8 cellular contexts compared by ENCODE assay signal in the genomic region with DNA sequence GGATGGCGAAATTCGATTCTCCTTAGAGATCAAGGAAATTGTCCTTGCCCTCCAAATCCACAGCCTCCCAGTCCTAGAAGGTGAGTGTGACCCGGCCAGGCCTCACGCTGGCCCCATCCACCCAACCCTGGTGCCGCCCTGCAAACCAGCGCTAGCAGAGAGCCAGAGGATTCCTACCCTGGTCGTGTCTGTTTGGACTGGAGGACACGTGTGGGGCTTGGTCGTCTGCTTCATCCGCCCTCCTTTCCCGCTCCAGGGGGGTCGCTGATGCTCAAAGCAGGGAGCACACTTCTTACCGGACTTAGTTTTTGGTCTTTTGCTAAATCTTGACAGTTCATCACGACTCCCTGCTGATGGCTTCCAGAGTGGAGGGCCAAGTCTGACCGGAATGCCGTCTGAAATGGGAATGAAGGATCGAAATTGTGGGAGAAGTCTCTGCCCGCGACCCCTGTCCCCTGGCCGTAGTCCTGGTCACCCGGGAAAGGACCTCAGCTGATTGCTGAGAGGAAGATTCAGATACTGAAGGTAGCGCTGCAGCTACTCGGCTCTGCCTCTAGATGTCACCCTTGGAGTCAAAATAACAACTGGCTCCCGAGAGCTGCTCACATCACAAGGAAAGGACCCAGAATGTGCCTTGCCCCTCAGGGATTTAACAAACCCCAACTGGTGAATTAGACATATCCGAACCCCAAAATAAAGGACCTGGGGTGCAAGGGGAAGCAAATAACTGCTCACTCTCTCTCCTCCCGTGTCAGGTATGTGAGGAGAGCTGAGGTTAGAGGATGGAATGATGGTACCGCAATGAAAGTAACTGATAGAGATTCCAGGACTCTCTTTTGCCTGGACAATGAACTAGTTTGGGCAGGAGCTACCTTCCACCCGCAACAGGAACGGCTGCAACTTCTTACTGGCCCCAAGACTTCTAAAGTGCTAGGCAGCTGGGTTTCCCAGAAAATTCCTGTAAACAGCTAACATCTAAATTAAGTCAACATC. TPM values are rescaled to one million over a fixed set of nuclear protein-coding genes. Genes with fewer than 3 reads are reported as not detected.
A peak's percentile ranks its signal among the peaks of the same experiment; 100 is the strongest.
DNase-seq lines count a peak whose midpoint lies in the region; TF ChIP-seq lines count a peak whose summit lies in the region.

No MANE protein-coding gene starts in this region.

- H3K4me3 ChIP-seq in HEK293 (ENCODE audit: low read depth, low read length) (no peak overlapping the region), ascending aorta (no peak overlapping the region), skeletal muscle satellite cell (ENCODE audit: low read length) (no peak overlapping the region)

- H3K9me3 ChIP-seq in HEK293 (ENCODE audit: control insufficient read depth, insufficient read depth, low read depth, low read length) (no peaks in the 10 kb centered on the region), ascending aorta (no peaks in the 10 kb centered on the region), skeletal muscle satellite cell (replicated peaks; ENCODE audit: low read length) (no peaks in the 10 kb centered on the region)

- CTCF ChIA-PET in HEK293 (lab: Yijun Ruan, JAX): interaction anchor here (0.6 to 3.0 kb wide), 26 partner anchors 9 to 1929 kb away, joined by 3 to 30 read pairs (median 4); no protein-coding TSS in a partner anchor

- no peak overlapping the region for H3K9ac ChIP-seq in skeletal muscle satellite cell (ENCODE audit: low read depth, low read length)

- no peaks in the 10 kb centered on the region for H3K4me1 ChIP-seq in HEK293 (ENCODE audit: control insufficient read depth, insufficient read depth, low read length)
- no peaks in the 10 kb centered on the region for H3K4me1 ChIP-seq in ascending aorta
- peaks cover 4% of the 10 kb centered on the region for H3K4me1 ChIP-seq in skeletal muscle satellite cell (ENCODE audit: control insufficient read depth, insufficient read depth, low read length)

- H3K27me3 ChIP-seq in ascending aorta (no peaks in the 10 kb centered on the region), skeletal muscle satellite cell (ENCODE audit: control insufficient read depth, insufficient read depth, low read length) (peaks cover 25% of the 10 kb centered on the region)

- intact Hi-C loops in ascending aorta (cut with DNase I): loop anchor here (5.0 kb wide), 2 partner anchors 616 to 686 kb away; no protein-coding TSS in a partner anchor

- H3K36me3 ChIP-seq in HEK293 (ENCODE audit: control insufficient read depth in 2 of 2, insufficient read depth in 1 of 2, low read length in 2 of 2) (no peaks in the 10 kb centered on the region), ascending aorta (no peaks in the 10 kb centered on the region), skeletal muscle satellite cell (ENCODE audit: insufficient read depth, low read length) (no peaks in the 10 kb centered on the region)

- DNase-seq in SIG-M5 treated with dmso at 0.1 percent for 504 hours (lab: John Stamatoyannopoulos, UW; ENCODE audit: unreplicated experiment) (peak; percentile 54), SIG-M5 (lab: John Stamatoyannopoulos, UW) (no peak), M059J (ENCODE audit: low read depth) (peak; percentile 51), SK-N-DZ (ENCODE audit: low spot score) (peak; percentile 60), ascending aorta (ENCODE audit: low spot score in 2 of 2) (peak in 1 of 2 donors; percentile 67), hypothalamus (lab: John Stamatoyannopoulos, UW) (peak in 44 of 51 donors; percentile 4 to 63 (median 18))

- H3K27ac ChIP-seq in HEK293 (ENCODE audit: extremely low read depth, low read depth, low read length): no peak overlapping the region
- no peak overlapping the region for H3K27ac ChIP-seq in ascending aorta

- POLR2A ChIA-PET in HEK293 (lab: Yijun Ruan, JAX): no interaction called here

- H3K4me2 ChIP-seq in skeletal muscle satellite cell (ENCODE audit: low read length): peak overlapping the region; percentile 77

- TF ChIP-seq CTCF in HEK293 (tag by site-specific recombination; IDR thresholded peaks at IDR 0.05) (peak; percentile 50; the same call in 1 of the 2 replicates), ascending aorta (IDR thresholded peaks at IDR 0.05) (peak; percentile 39 to 86 (median 81))

TF ChIP-seq in HEK293, 187 proteins besides CTCF, POLR2A, EP300 and RAD21:
- TF ChIP-seq ZNF561 (tag by site-specific recombination; IDR thresholded peaks at IDR 0.05; ENCODE audit: borderline replicate concordance) (no peak), ZNF654 (tag by site-specific recombination; IDR thresholded peaks at IDR 0.05; ENCODE audit: low read depth) (peak; percentile 91)

RNA-seq across cellular contexts. Expression of a gene that starts 23.5 kb away (rescaled TPM):
- 55.6 and 118 TPM in 2 replicates for total RNA-seq in M059J (2014; rRNA removed; shearing (Covaris generic))
- 20.5 and 25.1 TPM in 2 replicates for polyA plus RNA-seq in SK-N-DZ (2014; cell fraction: cytosol; rRNA removed)
- 17.0 and 27.7 TPM in 2 replicates for polyA plus RNA-seq in SK-N-DZ (2014; cell fraction: nucleus; rRNA removed)
- total RNA-seq in ascending aorta: 46.2 TPM
- 30.8 and 32.2 TPM in 2 replicates for total RNA-seq in skeletal muscle satellite cell (2012; rRNA removed)
